Comparison of ENCODE assay signal across 7 cellular contexts in genomic region chr17:79839363-79840203, GRCh38. TPM values are rescaled to one million over a fixed set of nuclear protein-coding genes. Genes with fewer than 3 reads are reported as not detected.
DNase-seq lines count a peak whose midpoint lies in the region; ATAC-seq and TF ChIP-seq lines count a peak whose summit lies in the region.

CBX4 (minus strand) TSS chr17:79839440; CDS start chr17:79839251, 189 bp downstream.

- H3K27me3 ChIP-seq in iPS-18a (ENCODE audit: control insufficient read depth, insufficient read depth, low read length) (peaks cover 90% of the 10 kb centered on the region), skeletal muscle satellite cell (ENCODE audit: control insufficient read depth, insufficient read depth, low read length) (peaks cover 38% of the 10 kb centered on the region)

- H3K4me1 Mint-ChIP-seq in brain = peaks cover 52% of the 10 kb centered on the region

- H3K9ac ChIP-seq in iPS-18a (ENCODE audit: low read length) (peak within 1 kb of the TSS; percentile 44), skeletal muscle satellite cell (ENCODE audit: low read depth, low read length) (peak within 1 kb of the TSS; percentile 75)

- H3K36me3 ChIP-seq in iPS-18a (ENCODE audit: control insufficient read depth, low read depth, low read length) (no peaks in the 10 kb centered on the region), skeletal muscle satellite cell (ENCODE audit: insufficient read depth, low read length) (peaks cover 13% of the 10 kb centered on the region)

- peak within 1 kb of the TSS; percentile 68 for H3K4me3 ChIP-seq in iPS-18a (ENCODE audit: low read length)
- peak within 1 kb of the TSS; percentile 82 for H3K4me3 ChIP-seq in skeletal muscle satellite cell (ENCODE audit: low read length)

- peaks cover 0 to 6% (median 3%) of the 10 kb centered on the region in 5 experiments for H3K9me3 Mint-ChIP-seq in brain

- peak within 1 kb of the TSS; percentile 94 for H3K4me2 ChIP-seq in skeletal muscle satellite cell (ENCODE audit: low read length)

- H3K27me3 Mint-ChIP-seq in brain = peaks cover 53% of the 10 kb centered on the region

- TF ChIP-seq CTCF in brain (conservative IDR thresholded peaks at IDR 0.05) = peak; percentile 57 to 70

- H3K27ac ChIP-seq in iPS-18a (ENCODE audit: low read length) = no peak within 1 kb of the TSS

- peak within 1 kb of the TSS; percentile 94 to 98 (median 96) for H3K4me3 Mint-ChIP-seq in brain

- peaks cover 12% of the 10 kb centered on the region for H3K36me3 Mint-ChIP-seq in brain

- peak within 1 kb of the TSS; percentile 95 to 99 (median 97) for H3K27ac Mint-ChIP-seq in brain

- H3K4me1 ChIP-seq in iPS-18a (ENCODE audit: control insufficient read depth, low read depth, low read length) (peaks cover 32% of the 10 kb centered on the region), skeletal muscle satellite cell (ENCODE audit: control insufficient read depth, insufficient read depth, low read length) (peaks cover 40% of the 10 kb centered on the region)

- peak; percentile 59 for ATAC-seq in GM18502 (IDR thresholded peaks at IDR 0.05; ENCODE audit: poor library complexity, unreplicated experiment)
- ATAC-seq in HG02981 (IDR thresholded peaks at IDR 0.05; ENCODE audit: unreplicated experiment) = peak; percentile 53

- DNase-seq in NCI-H2107 treated with DMSO at 0.1 percent for 48 hours (lab: John Stamatoyannopoulos, UW; ENCODE audit: unreplicated experiment) (peak; percentile 83), UCSD-AML1 (lab: John Stamatoyannopoulos, UW; ENCODE audit: unreplicated experiment) (peak; percentile 95)

- H3K9me3 ChIP-seq in iPS-18a (ENCODE audit: control insufficient read depth, low read depth, low read length) (no peaks in the 10 kb centered on the region), skeletal muscle satellite cell (replicated peaks; ENCODE audit: low read length) (no peaks in the 10 kb centered on the region)

RNA-seq across cellular contexts. Expression of gene CBX4, which starts in this region (rescaled TPM):
- 30.6 TPM for polyA plus RNA-seq in brain (ENCODE audit: insufficient read depth, low read depth, low replicate concordance)
- 9.9 and 10.9 TPM in 2 replicates for total RNA-seq in skeletal muscle satellite cell (2012; rRNA removed)
